Comparison of ENCODE assay signal across 8 cellular contexts in the genomic region with DNA sequence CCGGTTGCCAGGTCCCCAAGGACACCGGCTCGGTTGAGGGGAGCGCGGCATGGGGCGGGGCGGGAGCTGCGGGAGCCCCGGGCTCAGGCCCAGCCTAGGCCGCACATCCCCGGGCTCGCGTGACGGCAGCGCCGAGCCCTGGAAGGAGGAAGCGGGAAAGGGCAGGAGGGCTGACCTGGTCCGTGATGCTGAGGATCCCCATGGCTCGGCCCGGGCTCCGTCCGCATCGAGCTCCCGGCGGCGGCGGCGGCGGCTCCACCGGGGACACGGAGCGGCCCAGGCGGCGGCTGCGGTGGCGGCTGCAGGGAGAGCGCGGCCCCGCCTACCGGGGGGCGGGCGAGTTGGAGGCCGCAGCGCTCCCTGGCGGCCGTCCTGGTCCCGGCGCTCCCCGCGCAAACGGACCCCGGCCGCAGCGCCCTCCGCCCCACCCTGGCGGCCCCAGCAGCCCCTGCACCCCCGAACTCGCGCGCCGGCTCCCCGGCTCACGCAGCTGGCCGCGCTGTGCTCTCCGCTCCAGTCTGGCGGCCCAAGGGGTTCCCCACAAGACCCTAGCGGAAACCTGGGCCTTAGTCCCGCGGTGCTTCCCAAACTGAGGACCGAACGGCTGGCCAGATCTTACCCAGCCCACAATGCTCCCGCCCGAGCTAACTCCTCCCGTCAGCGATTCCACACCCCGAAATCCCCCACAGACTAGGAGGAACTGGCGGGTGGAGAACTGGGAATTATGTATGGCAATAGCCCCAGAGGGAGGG. TPM values are rescaled to one million over a fixed set of nuclear protein-coding genes. Genes with fewer than 3 reads are reported as not detected.
DNase-seq lines count a peak whose midpoint lies in the region; FAIRE-seq and TF ChIP-seq lines count a peak whose summit lies in the region.

A gene (minus strand): TSS at position 317 of the 752 bp plus-strand sequence. CDS start 115 bp downstream, at position 202.

- peaks cover 26% of the 10 kb centered on the region for H3K36me3 ChIP-seq in GM23248 (ENCODE audit: low read depth)
- H3K36me3 ChIP-seq in neutrophil, result peaks cover 30% of the 10 kb centered on the region

- no peaks in the 10 kb centered on the region for H4K20me1 ChIP-seq in GM23248 (ENCODE audit: insufficient read depth)

- no peak for FAIRE-seq in frontal cortex (lab: Jason Lieb, UNC)

- H3K27ac ChIP-seq in GM23248 (peak within 1 kb of the TSS; percentile 70), neutrophil (peak within 1 kb of the TSS; percentile 68)

- H3K4me3 ChIP-seq in GM23248 (peak within 1 kb of the TSS; percentile 96), neutrophil (ENCODE audit: low read depth in 1 of 2, low read length in 1 of 2) (peak within 1 kb of the TSS; percentile 73 to 96)

- in situ Hi-C loops in GM23248 (cut with MboI), result no loop called here

- peak; percentile 90 for TF ChIP-seq CTCF in neutrophil (IDR thresholded peaks at IDR 0.05)
- TF ChIP-seq CTCF in subcutaneous adipose tissue (IDR thresholded peaks at IDR 0.05; ENCODE audit: low read depth), result no peak

- peak within 1 kb of the TSS; percentile 91 for H2AFZ ChIP-seq in GM23248

- H3K4me1 ChIP-seq in GM23248 (ENCODE audit: insufficient read depth), result peaks cover 35% of the 10 kb centered on the region
- peaks cover 15 to 19% of the 10 kb centered on the region in 2 experiments for H3K4me1 ChIP-seq in neutrophil (ENCODE audit: control insufficient read depth in 1 of 2, insufficient read depth in 1 of 2, low read depth in 1 of 2, low read length in 1 of 2)

- H3K9ac ChIP-seq in GM23248, result peak within 1 kb of the TSS; percentile 81

- peaks cover 47% of the 10 kb centered on the region for H3K79me2 ChIP-seq in GM23248 (ENCODE audit: insufficient read depth)

- no peaks in the 10 kb centered on the region for H3K9me2 ChIP-seq in GM23248 (ENCODE audit: insufficient read depth)

- WGBS in GM23248 (ENCODE audit: low coverage in 1 of 2, low lambda C conversion rate in 2 of 2, missing lambda C conversion rate in 2 of 2), 2 experiments, result 1 to 2% methylated on average over 20 to 28 of the region's 78 CpGs

- no peaks in the 10 kb centered on the region for H3K27me3 ChIP-seq in GM23248 (replicated peaks; ENCODE audit: insufficient read depth)
- no peaks in the 10 kb centered on the region for H3K27me3 ChIP-seq in neutrophil

- peak; percentile 78 for DNase-seq in GDM1 (lab: John Stamatoyannopoulos, UW)
- peak; percentile 93 for DNase-seq in GM23248
- DNase-seq in LHCN-M2 (ENCODE audit: low read depth), result peak; percentile 88
- DNase-seq in SHP77 (lab: John Stamatoyannopoulos, UW), result peak; percentile 37 to 67
- peak; percentile 71 for DNase-seq in activated gamma-delta T cell treated with anti-CD3 and anti-CD28 coated beads, Interleukin-2, amount 50 U/mL, for 16 hours (ENCODE audit: low read depth)
- DNase-seq in frontal cortex (ENCODE audit: low spot score in 2 of 2), result peak; percentile 94

- peaks cover 41% of the 10 kb centered on the region for H3F3A ChIP-seq in GM23248 (ENCODE audit: insufficient read depth)

- H3K4me2 ChIP-seq in GM23248 (ENCODE audit: unreplicated experiment), result peak within 1 kb of the TSS; percentile 97

- H3K9me3 ChIP-seq in GM23248 (ENCODE audit: low read depth) (no peaks in the 10 kb centered on the region), neutrophil (no peaks in the 10 kb centered on the region)

RNA-seq across cellular contexts. Expression of the gene that starts here (rescaled TPM):
- 24.5 and 26.9 TPM in 2 replicates for total RNA-seq in GM23248 (2014; rRNA removed; shearing (Covaris generic))
- 61.5 and 61.7 TPM in 2 replicates for polyA plus RNA-seq in GM23248 (2016; fragmentation: Nextera tagmentation; extraction: Ambion mirVana)
- total RNA-seq in LHCN-M2 (2014; rRNA removed) (32.6 and 36.9 TPM in 2 replicates), frontal cortex (10.2 TPM), subcutaneous adipose tissue (10 to 100 TPM; 14.3 to 24.1 (median 19.9) TPM)
- 57.1 TPM for polyA plus RNA-seq in LHCN-M2 (2012)

Comparison
In these comparisons a context has a peak if more than half of its experiments do, and no peak if none do; other contexts are left out.
1. Peak in every context shown above with its lines: DNase-seq, H3K4me3 ChIP-seq and H3K27ac ChIP-seq.